ENCODE assay signal across 11 cellular contexts in genomic region chrX:15158350-15158735, GRCh38.
DNase-seq lines count a peak whose midpoint lies in the region; ATAC-seq and TF ChIP-seq lines count a peak whose summit lies in the region.
"Had no signal": no experiment of that assay in that cellular context is flagged by ENCODE, and none has a peak within 500 bp of the region (broad histone marks: within the 10 kb centered on the region; RNA-seq: fewer than 3 reads in every experiment).

No MANE protein-coding gene starts in this region.

- POLR2A ChIA-PET in activated CD4-positive, alpha-beta memory T cell treated with anti-CD3 and anti-CD28 coated beads for 36 hours (lab: Charles Lee) = interaction anchor here (1.0 kb wide), 1 partner anchor 44 kb away, joined by 4 read pairs; no protein-coding TSS in a partner anchor

- ATAC-seq in HG02642 (IDR thresholded peaks at IDR 0.05; ENCODE audit: poor library complexity, unreplicated experiment) = peak; percentile 24
- ATAC-seq in foreskin keratinocyte = no peak

- CTCF ChIA-PET in activated naive CD4-positive, alpha-beta T cell treated with anti-CD3 and anti-CD28 coated beads for 36 hours (lab: Charles Lee) = no interaction called here
- CTCF ChIA-PET in activated CD4-positive, alpha-beta memory T cell treated with anti-CD3 and anti-CD28 coated beads for 36 hours (lab: Charles Lee) = interaction anchor here (1.0 to 2.0 kb wide), 3 partner anchors 14 to 44 kb away, joined by 4 to 8 read pairs (median 5); no protein-coding TSS in a partner anchor

- H3K36me3 Mint-ChIP-seq in activated naive CD4-positive, alpha-beta T cell treated with anti-CD3 and anti-CD28 coated beads for 36 hours (ENCODE audit: low read depth) = peaks cover 4% of the 10 kb centered on the region
- no peaks in the 10 kb centered on the region for H3K36me3 Mint-ChIP-seq in activated CD4-positive, alpha-beta memory T cell treated with anti-CD3 and anti-CD28 coated beads for 36 hours
- no peaks in the 10 kb centered on the region for H3K36me3 Mint-ChIP-seq in endodermal cell (ENCODE audit: low read depth)

- H3K9me3 Mint-ChIP-seq in activated naive CD4-positive, alpha-beta T cell treated with anti-CD3 and anti-CD28 coated beads for 36 hours = no peaks in the 10 kb centered on the region
- H3K9me3 Mint-ChIP-seq in activated CD4-positive, alpha-beta memory T cell treated with anti-CD3 and anti-CD28 coated beads for 36 hours = no peaks in the 10 kb centered on the region
- peaks cover 40% of the 10 kb centered on the region for H3K9me3 Mint-ChIP-seq in endodermal cell

- H3K27me3 ChIP-seq in endodermal cell (ENCODE audit: control insufficient read depth, insufficient read depth, low read length, poor library complexity, severe bottlenecking) (no peaks in the 10 kb centered on the region), foreskin keratinocyte (no peaks in the 10 kb centered on the region)
- H3K27me3 ChIP-seq: MG63 had no signal

- WGBS in endodermal cell (ENCODE audit: insufficient coverage in 1 of 2, insufficient read length in 1 of 2), 2 experiments = 70% methylated on average over 1 of the region's 1 CpG; no CpG with 5 or more reads in 1 of the 2 experiments

- H3K9ac ChIP-seq in endodermal cell (ENCODE audit: extremely low read depth, low read length, poor library complexity, severe bottlenecking) = no peak overlapping the region

- no peaks in the 10 kb centered on the region for H3K4me1 ChIP-seq in endodermal cell (ENCODE audit: control insufficient read depth, insufficient read depth, low read length)
- H3K4me1 ChIP-seq in foreskin keratinocyte = no peaks in the 10 kb centered on the region
- H3K4me1 ChIP-seq: tibial nerve had no signal

- H3K9me3 ChIP-seq in endodermal cell (ENCODE audit: control insufficient read depth, low read length) = no peaks in the 10 kb centered on the region
- H3K9me3 ChIP-seq: MG63, tibial nerve had no signal

- peaks cover 36% of the 10 kb centered on the region for H3K4me1 Mint-ChIP-seq in activated naive CD4-positive, alpha-beta T cell treated with anti-CD3 and anti-CD28 coated beads for 36 hours (ENCODE audit: low read depth)
- H3K4me1 Mint-ChIP-seq in activated CD4-positive, alpha-beta memory T cell treated with anti-CD3 and anti-CD28 coated beads for 36 hours (ENCODE audit: low read depth) = peaks cover 35% of the 10 kb centered on the region
- H3K4me1 Mint-ChIP-seq in endodermal cell = peaks cover 6% of the 10 kb centered on the region

- no peak for DNase-seq in activated naive CD4-positive, alpha-beta T cell treated with anti-CD3 and anti-CD28 coated beads for 36 hours
- DNase-seq in activated naive CD4-positive, alpha-beta T cell (lab: John Stamatoyannopoulos, UW) = no peak
- DNase-seq in activated CD4-positive, alpha-beta memory T cell treated with anti-CD3 and anti-CD28 coated beads for 36 hours = no peak
- DNase-seq in NCI-H2227 treated with DMSO at 0.1 percent for 48 hours (lab: John Stamatoyannopoulos, UW) = no peak
- DNase-seq in AG20443 (ENCODE audit: low spot score) = no peak
- no peak for DNase-seq in endodermal cell
- DNase-seq in foreskin keratinocyte = no peak
- DNase-seq: MG63, NCI-H446 treated with DMSO at 0.1 percent for 48 hours had no signal

- no peaks in the 10 kb centered on the region for H3K27me3 Mint-ChIP-seq in activated naive CD4-positive, alpha-beta T cell treated with anti-CD3 and anti-CD28 coated beads for 36 hours (ENCODE audit: low read depth)
- peaks cover 2% of the 10 kb centered on the region for H3K27me3 Mint-ChIP-seq in activated CD4-positive, alpha-beta memory T cell treated with anti-CD3 and anti-CD28 coated beads for 36 hours
- H3K27me3 Mint-ChIP-seq in endodermal cell (ENCODE audit: insufficient read depth) = no peaks in the 10 kb centered on the region

- TF ChIP-seq CTCF in endodermal cell (conservative IDR thresholded peaks at IDR 0.05) = no peak
- no peak for TF ChIP-seq CTCF in foreskin keratinocyte (conservative IDR thresholded peaks at IDR 0.05)

- peak overlapping the region; percentile 54 for H3K4me3 Mint-ChIP-seq in activated naive CD4-positive, alpha-beta T cell treated with anti-CD3 and anti-CD28 coated beads for 36 hours
- H3K4me3 Mint-ChIP-seq in activated CD4-positive, alpha-beta memory T cell treated with anti-CD3 and anti-CD28 coated beads for 36 hours = peak overlapping the region; percentile 57
- H3K4me3 Mint-ChIP-seq in endodermal cell = no peak overlapping the region

- no peak overlapping the region for H3K4me3 ChIP-seq in endodermal cell (ENCODE audit: low read length)
- H3K4me3 ChIP-seq: MG63, tibial nerve had no signal

- H3K36me3 ChIP-seq in endodermal cell (ENCODE audit: control insufficient read depth, insufficient read depth, low read length) = no peaks in the 10 kb centered on the region
- H3K36me3 ChIP-seq: MG63, tibial nerve had no signal

- intact Hi-C loops in activated naive CD4-positive, alpha-beta T cell treated with anti-CD3 and anti-CD28 coated beads for 36 hours (cut with micrococcal nuclease) = loop anchor here (2.0 to 10.0 kb wide), 5 partner anchors 16 to 1494 kb away; partner anchors contain the start of genes FANCB and MOSPD2
- intact Hi-C loops in activated CD4-positive, alpha-beta memory T cell treated with anti-CD3 and anti-CD28 coated beads for 36 hours (cut with micrococcal nuclease) = loop anchor here (2.0 to 10.0 kb wide), 7 partner anchors 89 to 1130 kb away; partner anchors contain the start of genes FANCB, GEMIN8, MOSPD2 and PIGA

- peak overlapping the region; percentile 53 for H3K27ac Mint-ChIP-seq in activated naive CD4-positive, alpha-beta T cell treated with anti-CD3 and anti-CD28 coated beads for 36 hours
- H3K27ac Mint-ChIP-seq in activated CD4-positive, alpha-beta memory T cell treated with anti-CD3 and anti-CD28 coated beads for 36 hours = peak overlapping the region; percentile 70
- no peak overlapping the region for H3K27ac Mint-ChIP-seq in endodermal cell

- H3K27ac ChIP-seq in endodermal cell (ENCODE audit: low read depth, low read length) (no peak overlapping the region), foreskin keratinocyte (no peak overlapping the region)
- H3K27ac ChIP-seq: tibial nerve had no signal
